12 cellular contexts compared by ENCODE assay signal in the genomic region with DNA sequence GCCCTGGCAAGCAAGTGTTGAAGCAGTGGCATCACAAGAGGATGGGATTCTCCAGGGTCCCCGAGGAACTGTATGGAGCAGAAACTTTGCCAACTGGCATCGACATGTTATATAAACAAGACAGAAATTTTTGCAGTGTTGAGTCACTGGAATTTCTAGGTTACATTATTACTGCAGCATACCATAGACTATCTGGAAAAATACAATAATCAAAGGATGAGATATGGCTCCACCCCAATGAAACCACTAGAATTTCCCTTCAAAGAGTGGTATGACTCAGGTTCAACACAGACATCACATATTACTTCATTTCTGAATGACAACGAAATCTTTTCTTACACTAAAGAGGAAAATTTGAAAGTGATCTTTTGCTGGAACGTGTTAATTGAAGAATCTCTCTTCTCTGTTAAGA.
DNase-seq lines count a peak whose midpoint lies in the region; ATAC-seq, FAIRE-seq and TF ChIP-seq lines count a peak whose summit lies in the region.
"Had no signal": no experiment of that assay in that cellular context is flagged by ENCODE, and none has a peak within 500 bp of the region (broad histone marks: within the 10 kb centered on the region; RNA-seq: fewer than 3 reads in every experiment).

No MANE protein-coding gene starts in this region.

- no peak for TF ChIP-seq CTCF in HepG2 (CRISPR knock-in tag; IDR thresholded peaks at IDR 0.05)
- no peak for TF ChIP-seq CTCF in right lobe of liver (IDR thresholded peaks at IDR 0.05)
- TF ChIP-seq CTCF in fibroblast of pulmonary artery (IDR thresholded peaks at IDR 0.05; ENCODE audit: low read length, missing control alignments), result no peak

- intact Hi-C loops in HepG2 (cut with micrococcal nuclease; ENCODE audit: unreplicated experiment) (no loop called here), right lobe of liver (cut with DNase I) (no loop called here)

- H4K20me1 ChIP-seq in HepG2 (ENCODE audit: insufficient read depth, low read length), result no peaks in the 10 kb centered on the region

- FAIRE-seq in HepG2 (lab: Jason Lieb, UNC), result no peak
- FAIRE-seq: K562 had no signal

- H3K36me3 ChIP-seq in HepG2 (replicated peaks in 1 of 2; ENCODE audit: control insufficient read depth in 1 of 2, insufficient read depth in 2 of 2, low read length in 2 of 2) (no peaks in the 10 kb centered on the region), right lobe of liver (peaks cover 0 to 2% (median 0%) of the 10 kb centered on the region in 4 donors)
- H3K36me3 ChIP-seq: WERI-Rb-1 had no signal

- DNase-seq in HepG2 (ENCODE audit: low spot score) (peak; percentile 79), right lobe of liver (no peak), SW 1271 (lab: John Stamatoyannopoulos, UW) (peak; percentile 33 to 82), fibroblast of pulmonary artery (ENCODE audit: low read depth) (peak; percentile 85), KG1 (lab: John Stamatoyannopoulos, UW) (no peak), activated gamma-delta T cell treated with Interleukin-2 at 50 U/mL for 16 hours (no peak)
- DNase-seq: occipital lobe, WERI-Rb-1 had no signal

- no peak for TF ChIP-seq POLR2A in HepG2 (IDR thresholded peaks at IDR 0.05; ENCODE audit: insufficient read depth in 1 of 2, low read depth in 2 of 2, low read length in 2 of 2)
- no peak for TF ChIP-seq POLR2A in right lobe of liver (IDR thresholded peaks at IDR 0.05)

- H3K79me2 ChIP-seq in HepG2 (ENCODE audit: insufficient read depth, low read length), result no peaks in the 10 kb centered on the region

- CTCF ChIA-PET in HepG2 (lab: Yijun Ruan, JAX; ENCODE audit: low intra/inter-chr PET ratio, low total read pairs), result no interaction called here

- peak in 1 of 2 experiments; percentile 63; a peak in 1 of 4 replicates for TF ChIP-seq EP300 in HepG2 (IDR thresholded peaks at IDR 0.05; ENCODE audit: low read depth in 2 of 2, low read length in 2 of 2)
- TF ChIP-seq EP300 in HepG2 (CRISPR knock-in tag; IDR thresholded peaks at IDR 0.05; ENCODE audit: borderline replicate concordance), result no peak

- no peak overlapping the region for H3K4me3 ChIP-seq in HepG2 (replicated peaks in 1 of 3; ENCODE audit: insufficient read depth in 1 of 3, low read depth in 2 of 3, low read length in 3 of 3)
- H3K4me3 ChIP-seq in right lobe of liver, result no peak overlapping the region
- no peak overlapping the region for H3K4me3 ChIP-seq in fibroblast of pulmonary artery (replicated peaks; ENCODE audit: low read depth, low read length)
- H3K4me3 ChIP-seq: body of pancreas, K562 had no signal

- peak; percentile 40; the same call in 2 of the 3 replicates for ATAC-seq in HepG2
- ATAC-seq in right lobe of liver, result no peak
- no peak for ATAC-seq in HG02678 (IDR thresholded peaks at IDR 0.05; ENCODE audit: unreplicated experiment)
- ATAC-seq in GM18867 (IDR thresholded peaks at IDR 0.05; ENCODE audit: unreplicated experiment), result no peak
- ATAC-seq: body of pancreas, K562 had no signal

- H3K27ac ChIP-seq in HepG2 (ENCODE audit: extremely low read length, insufficient read depth, low read length) (no peak overlapping the region), right lobe of liver (no peak overlapping the region)
- H3K27ac ChIP-seq: body of pancreas, WERI-Rb-1 had no signal

- no TSS peak for BruUV-seq in HepG2 (replicated peaks; lab: Mats Ljungman, UMichigan)

- H3K9ac ChIP-seq in HepG2 (ENCODE audit: insufficient read depth, low read depth, low read length), result peak overlapping the region; percentile 24; the same call in 1 of the 2 replicates

- no peak for TF ChIP-seq RAD21 in HepG2 (CRISPR knock-in tag; IDR thresholded peaks at IDR 0.05)

- WGBS in HepG2 (ENCODE audit: low lambda C conversion rate), result 17% methylated on average over 4 of the region's 4 CpGs
- 54% methylated on average over 4 of the region's 4 CpGs for WGBS in right lobe of liver (ENCODE audit: insufficient coverage, low coverage, low lambda C conversion rate, missing lambda C conversion rate)

- in situ Hi-C loops in HepG2 (cut with HindIII; ENCODE audit: extremely low pct_ligation_motif_present, low pct_unique_long_range_greater_than_20kb), result no loop called here

- H3K27me3 ChIP-seq in HepG2 (ENCODE audit: control insufficient read depth in 1 of 2, insufficient read depth in 2 of 2, low read length in 2 of 2) (no peaks in the 10 kb centered on the region), right lobe of liver (no peaks in the 10 kb centered on the region)
- H3K27me3 ChIP-seq: body of pancreas had no signal

- peaks cover 18% of the 10 kb centered on the region for H3K4me1 ChIP-seq in HepG2 (ENCODE audit: insufficient read depth, low read length)
- no peaks in the 10 kb centered on the region for H3K4me1 ChIP-seq in right lobe of liver
- H3K4me1 ChIP-seq: body of pancreas had no signal

- POLR2A ChIA-PET in HepG2 (lab: Yijun Ruan, JAX), result interaction anchor here (0.8 to 2.0 kb wide), 2 partner anchors 66 to 68 kb away, joined by 3 to 9 read pairs; no protein-coding TSS in a partner anchor

- H3K9me3 ChIP-seq in HepG2 (ENCODE audit: low read length) (no peaks in the 10 kb centered on the region), right lobe of liver (no peaks in the 10 kb centered on the region)
- H3K9me3 ChIP-seq: body of pancreas had no signal

- no peak overlapping the region for H3K4me2 ChIP-seq in HepG2 (ENCODE audit: low read depth, low read length)

- no peak overlapping the region for H2AFZ ChIP-seq in HepG2 (ENCODE audit: low read length)

TF ChIP-seq in HepG2, 621 proteins besides CTCF, POLR2A, EP300 and RAD21:
- TF ChIP-seq FOSL2 (CRISPR knock-in tag; IDR thresholded peaks at IDR 0.05) (peak; percentile 31; the same call in 1 of the 2 replicates), ASH2L (IDR thresholded peaks at IDR 0.05; ENCODE audit: insufficient read length, low read depth, low read length) (peak; percentile 26), SMAD9 (CRISPR knock-in tag; IDR thresholded peaks at IDR 0.05) (no peak)
- TF ChIP-seq, protein P1, sequence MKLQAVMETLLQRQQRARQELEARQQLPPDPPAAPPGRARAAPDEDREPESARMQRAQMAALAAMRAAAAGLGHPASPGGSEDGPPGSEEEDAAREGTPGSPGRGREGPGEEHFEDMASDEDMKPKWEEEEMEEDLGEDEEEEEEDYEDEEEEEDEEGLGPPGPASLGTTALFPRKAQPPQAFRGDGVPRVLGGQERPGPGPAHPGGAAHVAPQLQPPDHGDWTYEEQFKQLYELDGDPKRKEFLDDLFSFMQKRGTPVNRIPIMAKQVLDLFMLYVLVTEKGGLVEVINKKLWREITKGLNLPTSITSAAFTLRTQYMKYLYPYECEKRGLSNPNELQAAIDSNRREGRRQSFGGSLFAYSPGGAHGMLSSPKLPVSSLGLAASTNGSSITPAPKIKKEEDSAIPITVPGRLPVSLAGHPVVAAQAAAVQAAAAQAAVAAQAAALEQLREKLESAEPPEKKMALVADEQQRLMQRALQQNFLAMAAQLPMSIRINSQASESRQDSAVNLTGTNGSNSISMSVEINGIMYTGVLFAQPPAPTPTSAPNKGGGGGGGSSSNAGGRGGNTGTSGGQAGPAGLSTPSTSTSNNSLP (IDR thresholded peaks at IDR 0.05; ENCODE audit: low read depth, low read length), result peak; percentile 56; the same call in 1 of the 2 replicates

Comparison
In these comparisons a context has a peak if more than half of its experiments do, and no peak if none do; other contexts are left out.
1. DNase-seq: peak in HepG2 (single experiment), SW 1271 (2 of 2) and fibroblast of pulmonary artery (single experiment); none in right lobe of liver (0 of 3), KG1 (single experiment) and activated gamma-delta T cell treated with Interleukin-2 at 50 U/mL for 16 hours (single experiment).